ENCODE assay signal across 9 cellular contexts in genomic region chr13:113907637-113908617, GRCh38. TPM values are rescaled to one million over a fixed set of nuclear protein-coding genes. Genes with fewer than 3 reads are reported as not detected.
DNase-seq lines count a peak whose midpoint lies in the region; ATAC-seq and TF ChIP-seq lines count a peak whose summit lies in the region.
"Had no signal": no experiment of that assay in that cellular context is flagged by ENCODE, and none has a peak within 500 bp of the region (broad histone marks: within the 10 kb centered on the region; RNA-seq: fewer than 3 reads in every experiment).

No MANE protein-coding gene starts in this region.

- ATAC-seq in SK-N-SH treated with all-trans-retinoic acid at 6 μM for 48 hours (peak; percentile 85), GM19023 (IDR thresholded peaks at IDR 0.05; ENCODE audit: unreplicated experiment) (no peak), GM21717 (IDR thresholded peaks at IDR 0.05; ENCODE audit: unreplicated experiment) (no peak)

- DNase-seq in AG10803 (ENCODE audit: low read depth) (peak; percentile 91), HS-5 (ENCODE audit: low read depth) (peak; percentile 82), iris pigment epithelial cell (ENCODE audit: low read depth) (peak; percentile 35), mucosa of gallbladder (ENCODE audit: low spot score) (no peak)
- DNase-seq in activated CD4-positive, alpha-beta T cell treated with anti-CD3 and anti-CD28 coated beads, Interleukin-2, amount 50 U/mL, for 1 hour = no peak
- DNase-seq: activated CD4-positive, CD25-positive, alpha-beta regulatory T cell treated with anti-CD3 and anti-CD28 coated beads, Interleukin-2, amount 50 U/mL, for 72 hours had no signal

- H3K4me3 ChIP-seq in AG10803 (ENCODE audit: low read length) = peak overlapping the region; percentile 5; the same call in 1 of the 2 replicates

- TF ChIP-seq CTCF in AG10803 (conservative IDR thresholded peaks at IDR 0.05; ENCODE audit: low read length) = no peak

TF ChIP-seq in SK-N-SH treated with all-trans-retinoic acid at 6 μM for 48 hours, 23 proteins besides CTCF, POLR2A, EP300 and RAD21:
- TF ChIP-seq TOX (CRISPR knock-in tag; IDR thresholded peaks at IDR 0.05; ENCODE audit: borderline replicate concordance) (no peak), ISL1 (CRISPR knock-in tag; IDR thresholded peaks at IDR 0.05) (no peak), ESRRG (CRISPR knock-in tag; IDR thresholded peaks at IDR 0.05) (no peak), PATZ1 (CRISPR knock-in tag; IDR thresholded peaks at IDR 0.05; ENCODE audit: borderline replicate concordance) (no peak), ARNTL (CRISPR knock-in tag; IDR thresholded peaks at IDR 0.05; ENCODE audit: borderline replicate concordance, low read depth) (no peak), ZFP30 (CRISPR knock-in tag; IDR thresholded peaks at IDR 0.05) (no peak), SNAI2 (CRISPR knock-in tag; IDR thresholded peaks at IDR 0.05) (no peak), CSDC2 (CRISPR knock-in tag; IDR thresholded peaks at IDR 0.05) (no peak), ZNF565 (CRISPR knock-in tag; conservative IDR thresholded peaks at IDR 0.05; ENCODE audit: low read depth) (no peak), TSHZ2 (CRISPR knock-in tag; IDR thresholded peaks at IDR 0.05) (no peak), PPARA (CRISPR knock-in tag; IDR thresholded peaks at IDR 0.05; ENCODE audit: borderline replicate concordance) (no peak)

RNA-seq across cellular contexts. Expression of gene GAS6, which starts 44.1 kb away (rescaled TPM):
- total RNA-seq in mucosa of gallbladder = 118 TPM

Comparison
In these comparisons a context has a peak if more than half of its experiments do, and no peak if none do; other contexts are left out.
1. DNase-seq: peak in AG10803 (single experiment), HS-5 (single experiment) and iris pigment epithelial cell (single experiment); none in mucosa of gallbladder (single experiment) and activated CD4-positive, alpha-beta T cell treated with anti-CD3 and anti-CD28 coated beads, Interleukin-2, amount 50 U/mL, for 1 hour (single experiment).